31 cellular contexts compared by ENCODE assay signal in the genomic region with DNA sequence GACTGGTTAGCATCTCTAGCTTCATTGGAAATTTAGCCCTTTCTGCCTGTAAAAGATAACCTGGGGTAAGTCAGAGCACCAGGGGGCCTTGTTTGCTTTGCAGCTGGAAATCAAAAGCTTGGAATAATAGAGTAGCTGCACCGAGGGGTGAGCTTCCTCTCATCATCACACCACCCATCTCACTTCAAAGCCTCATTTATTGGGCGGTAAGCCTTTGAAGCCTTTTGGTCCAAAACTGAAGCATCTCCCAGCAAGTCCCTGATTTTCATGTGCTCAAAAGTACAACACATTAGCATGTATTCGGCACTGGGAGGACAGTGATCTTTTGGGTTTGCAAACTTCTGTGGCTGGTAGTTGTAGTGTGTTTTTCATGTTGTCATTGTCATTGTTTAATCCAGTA.
"Had no signal": no experiment of that assay in that cellular context is flagged by ENCODE, and none has a peak within 500 bp of the region (broad histone marks: within the 10 kb centered on the region; RNA-seq: fewer than 3 reads in every experiment).

No MANE protein-coding gene starts in this region.

- FAIRE-seq: astrocyte, endometrium, endothelial cell of umbilical vein had no signal

- DNase-seq: activated B cell treated with CpG ODN at 0.5 μM for 24 hours; activated CD4-positive, alpha-beta T cell treated with anti-CD3 and anti-CD28 coated beads for 48 hours; activated CD4-positive, alpha-beta T cell treated with anti-CD3 and anti-CD28 coated beads, Interleukin-2, amount 50 U/mL, for 1 hour; activated CD4-positive, alpha-beta T cell treated with anti-CD3 and anti-CD28 coated beads, Interleukin-2, amount 50 U/mL, for 48 hours; activated CD8-positive, alpha-beta memory T cell treated with anti-CD3 and anti-CD28 coated beads for 24 hours; activated CD8-positive, alpha-beta T cell treated with anti-CD3 and anti-CD28 coated beads for 36 hours; activated effector memory CD4-positive, alpha-beta T cell treated with Interleukin-2 at 50 U/mL for 16 hours; activated gamma-delta T cell treated with Interleukin-2 at 50 U/mL for 16 hours; activated naive CD4-positive, alpha-beta T cell treated with anti-CD3 and anti-CD28 coated beads, Interleukin-2, amount 50 U/mL, for 16 hours; activated naive CD4-positive, alpha-beta T cell treated with Interleukin-2 at 50 U/mL for 16 hours; activated T-cell treated with anti-CD3 and anti-CD28 coated beads, Interleukin-2, amount 50 U/mL, for 4 hours; amniotic stem cell; anterior cingulate cortex; brain microvascular endothelial cell; caudate nucleus; cerebellar nuclear complex; colonic mucosa; effector CD8-positive, alpha-beta T cell; esophagus squamous epithelium; foreskin melanocyte; T-helper 1 cell; T-helper 17 cell; T1000; WERI-Rb-1 had no signal

- H3K4me1 ChIP-seq: colonic mucosa, gastroesophageal sphincter had no signal

- H3K4me3 ChIP-seq: colonic mucosa, esophagus squamous epithelium, gastroesophageal sphincter had no signal

- H3K36me3 ChIP-seq: brain microvascular endothelial cell, colonic mucosa, esophagus squamous epithelium, gastroesophageal sphincter, WERI-Rb-1 had no signal

- H3K9me3 ChIP-seq: colonic mucosa, esophagus squamous epithelium, gastroesophageal sphincter had no signal

- H3K27ac ChIP-seq: brain microvascular endothelial cell, colonic mucosa, epithelial cell of prostate, gastroesophageal sphincter, WERI-Rb-1 had no signal

- H3K27me3 ChIP-seq: brain microvascular endothelial cell, esophagus squamous epithelium, gastroesophageal sphincter had no signal

- ATAC-seq: activated CD4-positive, CD25-positive, alpha-beta regulatory T cell treated with anti-CD3 and anti-CD28 coated beads, Interleukin-2, amount 50 U/mL, for 24 hours; activated CD8-positive, alpha-beta T cell treated with anti-CD3 and anti-CD28 coated beads for 36 hours; activated T-cell treated with anti-CD3 and anti-CD28 coated beads, Interleukin-2, amount 50 U/mL, for 4 hours; activated T-helper 17 cell treated with anti-CD3 and anti-CD28 coated beads, Interleukin-2, amount 50 U/mL, for 72 hours; gastroesophageal sphincter; T-helper 17 cell had no signal
